15 cellular contexts compared by ENCODE assay signal in genomic region chrX:1178580-1179057, GRCh38. TPM values are rescaled to one million over a fixed set of nuclear protein-coding genes. Genes with fewer than 3 reads are reported as not detected.
A peak's percentile ranks its signal among the peaks of the same experiment; 100 is the strongest.
DNase-seq lines count a peak whose midpoint lies in the region; ATAC-seq, FAIRE-seq and TF ChIP-seq lines count a peak whose summit lies in the region.
"Had no signal": no experiment of that assay in that cellular context is flagged by ENCODE, and none has a peak within 500 bp of the region (broad histone marks: within the 10 kb centered on the region; RNA-seq: fewer than 3 reads in every experiment).

No MANE protein-coding gene starts in this region.

- WGBS in heart left ventricle, 4 donors, result 19 to 23% (median 22%) methylated on average over 20 of the region's 20 CpGs

- H2AFZ ChIP-seq in keratinocyte (ENCODE audit: control insufficient read depth, low read length), result no peak overlapping the region

- no peak for DNase-seq in AG04449 (ENCODE audit: low read depth, low spot score)
- peak; percentile 30 to 37 for DNase-seq in activated CD4-positive, alpha-beta T cell treated with anti-CD3 and anti-CD28 coated beads, Interleukin-2, amount 50 U/mL, for 48 hours
- DNase-seq in keratinocyte (ENCODE audit: low read depth, low spot score), result no peak
- no peak for DNase-seq in glutamatergic neuron
- no peak for DNase-seq in amygdala (lab: John Stamatoyannopoulos, UW)
- DNase-seq in heart left ventricle, result no peak
- DNase-seq: NCI-H748 treated with DMSO at 0.1 percent for 48 hours, ovary had no signal

- no peaks in the 10 kb centered on the region for H3K79me2 ChIP-seq in keratinocyte (ENCODE audit: control insufficient read depth, insufficient read depth, low read length)

- intact Hi-C loops in heart left ventricle (cut with DNase I), result no loop called here

- FAIRE-seq in keratinocyte (lab: Jason Lieb, UNC), result no peak
- FAIRE-seq: D721Med, TTC549 had no signal

- no peak for TF ChIP-seq POLR2A in heart left ventricle (IDR thresholded peaks at IDR 0.05)

- TF ChIP-seq CTCF in AG04449 (IDR thresholded peaks at IDR 0.05; ENCODE audit: insufficient read depth, low read length, missing control alignments), result no peak
- TF ChIP-seq CTCF in keratinocyte (optimal IDR thresholded peaks at IDR 0.05 in 1 of 3, IDR thresholded peaks at IDR 0.05 in 1 of 3, conservative IDR thresholded peaks at IDR 0.05 in 1 of 3; ENCODE audit: extremely low read depth in 1 of 3, insufficient read depth in 2 of 3, low read length in 3 of 3), result no peak
- no peak for TF ChIP-seq CTCF in glutamatergic neuron (IDR thresholded peaks at IDR 0.05; ENCODE audit: partially characterized antibody, unreplicated experiment)
- no peak for TF ChIP-seq CTCF in heart left ventricle (IDR thresholded peaks at IDR 0.05)

- 0 out of 2 replicates have a peak overlapping the region, but pooled peaks have one; percentile 6 for H3K4me3 ChIP-seq in AG04449 (ENCODE audit: low read depth, low read length)
- peak overlapping the region in 1 of 3 experiments; percentile 31 for H3K4me3 ChIP-seq in keratinocyte (ENCODE audit: control insufficient read depth in 2 of 3, extremely low read depth in 1 of 3, insufficient read depth in 2 of 3, low read depth in 1 of 3, low read length in 3 of 3)
- no peak overlapping the region for H3K4me3 ChIP-seq in heart left ventricle
- H3K4me3 ChIP-seq: ovary had no signal

- H3K27ac ChIP-seq in keratinocyte (ENCODE audit: control insufficient read depth, insufficient read depth, low read length) (no peak overlapping the region), heart left ventricle (no peak overlapping the region)
- H3K27ac ChIP-seq: ovary had no signal

- H3K27ac Mint-ChIP-seq in glutamatergic neuron (ENCODE audit: unreplicated experiment), result no peak overlapping the region
- H3K27ac Mint-ChIP-seq: activated naive CD8-positive, alpha-beta T cell; immature natural killer cell had no signal

- ATAC-seq in HG03196 (IDR thresholded peaks at IDR 0.05; ENCODE audit: unreplicated experiment) (no peak), heart left ventricle (no peak)

- H3K4me2 ChIP-seq in keratinocyte (ENCODE audit: control insufficient read depth, extremely low read depth, insufficient read depth, low read depth, low read length), result peak overlapping the region; percentile 57

- H3K9ac ChIP-seq in ES-I3 (ENCODE audit: low read depth, low read length) (peak overlapping the region; percentile 19; the same call in 1 of the 2 replicates), keratinocyte (ENCODE audit: control insufficient read depth, extremely low read depth, insufficient read depth, low read length) (no peak overlapping the region)

- no peaks in the 10 kb centered on the region for H4K20me1 ChIP-seq in keratinocyte (ENCODE audit: control insufficient read depth, extremely low read depth, insufficient read depth, low read length)

- peaks cover 2% of the 10 kb centered on the region for H3K9me3 Mint-ChIP-seq in glutamatergic neuron (ENCODE audit: unreplicated experiment)
- H3K9me3 Mint-ChIP-seq: immature natural killer cell had no signal

- dilution Hi-C loops in keratinocyte (cut with MboI; ENCODE audit: extremely low pct_ligation_motif_present, low sequenced_read_pairs), result no loop called here

- CTCF ChIA-PET in AG04449 (lab: Yijun Ruan, JAX), result no interaction called here

- H3K4me3 Mint-ChIP-seq in glutamatergic neuron (ENCODE audit: unreplicated experiment), result no peak overlapping the region
- H3K4me3 Mint-ChIP-seq: activated naive CD8-positive, alpha-beta T cell; immature natural killer cell had no signal

- POLR2A ChIA-PET in AG04449 (lab: Yijun Ruan, JAX), result no interaction called here

- H3K36me3 ChIP-seq in ES-I3 (ENCODE audit: insufficient read depth, low read length), result no peaks in the 10 kb centered on the region
- H3K36me3 ChIP-seq in keratinocyte (ENCODE audit: control insufficient read depth in 2 of 2, extremely low read depth in 1 of 2, insufficient read depth in 2 of 2, low read length in 2 of 2), result no peaks in the 10 kb centered on the region
- no peaks in the 10 kb centered on the region for H3K36me3 ChIP-seq in heart left ventricle
- H3K36me3 ChIP-seq: ovary had no signal

- H3K4me1 ChIP-seq in ES-I3 (ENCODE audit: insufficient read depth, low read length), result peaks cover 6% of the 10 kb centered on the region; the same call in 1 of the 2 replicates
- H3K4me1 ChIP-seq in keratinocyte (ENCODE audit: control insufficient read depth, extremely low read depth, insufficient read depth, low read length), result peaks cover 3% of the 10 kb centered on the region
- no peaks in the 10 kb centered on the region for H3K4me1 ChIP-seq in heart left ventricle

- H3K9me3 ChIP-seq in ES-I3 (ENCODE audit: control insufficient read depth, insufficient read depth, low read length), result no peaks in the 10 kb centered on the region
- peaks cover 2% of the 10 kb centered on the region for H3K9me3 ChIP-seq in keratinocyte (ENCODE audit: control insufficient read depth, low read depth, low read length)
- H3K9me3 ChIP-seq in heart left ventricle, result no peaks in the 10 kb centered on the region
- H3K9me3 ChIP-seq: ovary had no signal

- no peaks in the 10 kb centered on the region for H3K27me3 Mint-ChIP-seq in glutamatergic neuron (ENCODE audit: unreplicated experiment)
- H3K27me3 Mint-ChIP-seq: activated naive CD8-positive, alpha-beta T cell had no signal

- no peaks in the 10 kb centered on the region for H3K4me1 Mint-ChIP-seq in glutamatergic neuron (ENCODE audit: low read depth, unreplicated experiment)
- H3K4me1 Mint-ChIP-seq: immature natural killer cell had no signal

- no peaks in the 10 kb centered on the region for H3K36me3 Mint-ChIP-seq in glutamatergic neuron (ENCODE audit: unreplicated experiment)
- H3K36me3 Mint-ChIP-seq: activated naive CD8-positive, alpha-beta T cell; immature natural killer cell had no signal

- H3K27me3 ChIP-seq in keratinocyte (ENCODE audit: control insufficient read depth, extremely low read depth, insufficient read depth, low read length), result no peaks in the 10 kb centered on the region
- H3K27me3 ChIP-seq in heart left ventricle, result peaks cover 0 to 13% (median 0%) of the 10 kb centered on the region in 9 donors
- H3K27me3 ChIP-seq: ovary had no signal

- no peaks in the 10 kb centered on the region for H3K9me1 ChIP-seq in keratinocyte (ENCODE audit: control insufficient read depth, extremely low read depth, insufficient read depth, low read length)

RNA-seq across cellular contexts. Expression of gene CRLF2, which starts 33.8 kb away (rescaled TPM):
- not detected in 3 replicates for polyA plus RNA-seq in keratinocyte
- polyA plus RNA-seq in keratinocyte (2011; ENCODE audit: low read depth), result not detected
- polyA plus RNA-seq in keratinocyte (2011; cell fraction: cytosol; rRNA removed), result not detected in 2 replicates
- polyA plus RNA-seq in keratinocyte (2011; cell fraction: nucleus; rRNA removed), result not detected in 2 replicates
- not detected in 2 replicates for polyA plus RNA-seq in keratinocyte (2012; ENCODE audit: low replicate concordance)
- not detected in 3 replicates for polyA minus RNA-seq in keratinocyte
- not detected for polyA minus RNA-seq in keratinocyte (2011; cell fraction: cytosol; rRNA and poly(A)+ RNA removed)
- polyA minus RNA-seq in keratinocyte (2011; cell fraction: nucleus; rRNA and poly(A)+ RNA removed), result not detected in 2 replicates
- 0.54 TPM for total RNA-seq in glutamatergic neuron (ENCODE audit: unreplicated experiment)
- total RNA-seq in heart left ventricle, result under 1 TPM in 2 of 9 donors, not detected in 7; 0.19 to 0.20 TPM
- polyA plus RNA-seq in heart left ventricle, result not detected
- total RNA-seq: LHCN-M2, ovary had no signal
- polyA plus RNA-seq: immature natural killer cell had no signal

Comparison
In these comparisons a context has a peak if more than half of its experiments do, and no peak if none do; other contexts are left out.
1. DNase-seq: peak in activated CD4-positive, alpha-beta T cell treated with anti-CD3 and anti-CD28 coated beads, Interleukin-2, amount 50 U/mL, for 48 hours (2 of 2); none in AG04449 (single experiment), keratinocyte (single experiment), glutamatergic neuron (single experiment), amygdala (0 of 56) and heart left ventricle (0 of 5).